ENCODE assay signal across 21 cellular contexts in the genomic region with DNA sequence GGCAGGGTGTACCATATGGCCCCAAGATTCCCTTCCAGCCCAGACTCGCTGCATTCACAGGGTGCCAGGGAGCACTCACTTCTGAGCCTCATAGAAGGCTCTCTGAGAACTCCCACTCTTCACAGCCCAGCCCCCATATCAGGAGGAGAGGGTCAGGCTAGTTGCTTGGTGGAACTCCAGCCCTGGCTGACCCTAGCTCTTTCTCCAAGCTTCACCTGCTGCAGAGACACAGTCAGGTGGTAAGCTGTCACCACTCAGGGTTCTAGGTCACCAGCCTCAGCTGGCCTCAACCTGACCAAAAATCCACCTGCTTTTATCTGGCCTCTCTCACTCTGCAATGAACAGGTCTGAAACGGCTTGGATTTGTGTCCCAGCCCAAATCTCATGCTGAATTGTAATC.
DNase-seq lines count a peak whose midpoint lies in the region; ATAC-seq and TF ChIP-seq lines count a peak whose summit lies in the region.
"Had no signal": no experiment of that assay in that cellular context is flagged by ENCODE, and none has a peak within 500 bp of the region (broad histone marks: within the 10 kb centered on the region; RNA-seq: fewer than 3 reads in every experiment).

No MANE protein-coding gene starts in this region.

- H3K27me3 Mint-ChIP-seq in glutamatergic neuron (ENCODE audit: unreplicated experiment): peaks cover 12% of the 10 kb centered on the region

- H3K36me3 Mint-ChIP-seq in glutamatergic neuron (ENCODE audit: unreplicated experiment): no peaks in the 10 kb centered on the region

- in situ Hi-C loops in G401 (cut with HindIII; ENCODE audit: low sequenced_read_pairs): loop anchor here (10.0 kb wide), 1 partner anchor 112 kb away; no protein-coding TSS in a partner anchor

- TF ChIP-seq CTCF in WERI-Rb-1 (IDR thresholded peaks at IDR 0.05; ENCODE audit: low read depth, low read length) (no peak), glutamatergic neuron (IDR thresholded peaks at IDR 0.05; ENCODE audit: partially characterized antibody, unreplicated experiment) (no peak)

- ATAC-seq in sciatic nerve: no peak
- ATAC-seq in GM21723 (IDR thresholded peaks at IDR 0.05; ENCODE audit: unreplicated experiment): no peak

- H3K9me3 Mint-ChIP-seq in glutamatergic neuron (ENCODE audit: unreplicated experiment): peaks cover 4% of the 10 kb centered on the region

- peaks cover 14% of the 10 kb centered on the region for H3K4me1 Mint-ChIP-seq in glutamatergic neuron (ENCODE audit: low read depth, unreplicated experiment)
- H3K4me1 Mint-ChIP-seq: CD4-positive, CD25-positive, alpha-beta regulatory T cell had no signal

- intact Hi-C loops in sciatic nerve (cut with DNase I): no loop called here

- H3K27ac ChIP-seq in WERI-Rb-1: 0 out of 2 replicates have a peak overlapping the region, but pooled peaks have one; percentile 21
- H3K27ac ChIP-seq: BLaER1, GM23248, SK-N-MC had no signal

- H3K27ac Mint-ChIP-seq in glutamatergic neuron (ENCODE audit: unreplicated experiment): peak overlapping the region; percentile 16

- H3K36me3 ChIP-seq in WERI-Rb-1: no peaks in the 10 kb centered on the region
- H3K36me3 ChIP-seq: BLaER1 had no signal

- no peak overlapping the region for H3K4me3 ChIP-seq in WERI-Rb-1 (ENCODE audit: low read depth, low read length)
- H3K4me3 ChIP-seq: BLaER1, GM23248, SK-N-MC had no signal

- no peaks in the 10 kb centered on the region for H3K27me3 ChIP-seq in WERI-Rb-1 (ENCODE audit: insufficient read depth, low read depth, severe bottlenecking)
- H3K27me3 ChIP-seq: BLaER1 had no signal

- peaks cover 11% of the 10 kb centered on the region for H3K9me3 ChIP-seq in WERI-Rb-1 (ENCODE audit: severe bottlenecking)

- DNase-seq in G401 (ENCODE audit: low spot score) (peak; percentile 30), WERI-Rb-1 (peak; percentile 19), glutamatergic neuron (no peak), sciatic nerve (ENCODE audit: low spot score) (peak; percentile 5), DMS 273 treated with DMSO at 0.1 percent for 48 hours (lab: John Stamatoyannopoulos, UW) (no peak), NCI-H526 (lab: John Stamatoyannopoulos, UW) (no peak)
- DNase-seq: CD4-positive, CD25-positive, alpha-beta regulatory T cell; GDM1; GM23248; H7; NCI-H1092; NCI-H1417 treated with DMSO at 0.1 percent for 48 hours; NCI-H1694 treated with DMSO at 0.1 percent for 48 hours; NCI-H2081 treated with DMSO at 0.1 percent for 48 hours; NCI-H226; NCI-H510A; NCI-H774; SIG-M5 had no signal

- H3K4me3 Mint-ChIP-seq in glutamatergic neuron (ENCODE audit: unreplicated experiment): no peak overlapping the region
- H3K4me3 Mint-ChIP-seq: CD4-positive, CD25-positive, alpha-beta regulatory T cell had no signal

Comparison
In these comparisons a context has a peak if more than half of its experiments do, and no peak if none do; other contexts are left out.
1. DNase-seq: peak in G401 (single experiment), WERI-Rb-1 (single experiment) and sciatic nerve (single experiment); none in glutamatergic neuron (single experiment), DMS 273 treated with DMSO at 0.1 percent for 48 hours (single experiment) and NCI-H526 (0 of 2).